In the genomic region with DNA sequence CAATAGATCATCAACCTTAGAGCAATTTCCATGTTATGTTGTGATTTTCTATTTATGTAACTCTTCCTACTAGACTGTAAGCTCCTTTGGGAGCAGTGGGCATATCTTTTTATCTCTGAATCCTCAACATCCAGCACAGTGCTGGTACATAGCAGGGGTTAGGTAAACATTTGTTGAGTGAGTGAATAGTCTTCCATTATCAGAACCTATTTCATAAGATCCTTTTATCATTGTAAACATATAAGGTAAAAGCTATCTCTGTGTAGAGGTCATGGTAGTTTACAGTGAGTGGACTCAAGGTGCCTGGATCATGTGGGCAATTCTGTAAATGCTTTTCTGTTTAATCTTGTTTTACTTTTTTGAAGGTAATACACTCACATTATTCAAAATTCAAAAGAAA, we compare ENCODE assay signal across 1 cellular context.
TF ChIP-seq lines count a peak whose summit lies in the region.

No MANE protein-coding gene starts in this region.

TF ChIP-seq in HepG2, 621 proteins besides CTCF, POLR2A, EP300 and RAD21 (continued from another document):
- no peak for TF ChIP-seq ZNF441 (CRISPR knock-in tag; IDR thresholded peaks at IDR 0.05; ENCODE audit: borderline replicate concordance)
- TF ChIP-seq CEBPG (CRISPR knock-in tag; IDR thresholded peaks at IDR 0.05) = peak; percentile 85
- no peak for TF ChIP-seq HNRNPH1 (optimal IDR thresholded peaks at IDR 0.05; ENCODE audit: low read depth, low read length)
- TF ChIP-seq, protein P1, sequence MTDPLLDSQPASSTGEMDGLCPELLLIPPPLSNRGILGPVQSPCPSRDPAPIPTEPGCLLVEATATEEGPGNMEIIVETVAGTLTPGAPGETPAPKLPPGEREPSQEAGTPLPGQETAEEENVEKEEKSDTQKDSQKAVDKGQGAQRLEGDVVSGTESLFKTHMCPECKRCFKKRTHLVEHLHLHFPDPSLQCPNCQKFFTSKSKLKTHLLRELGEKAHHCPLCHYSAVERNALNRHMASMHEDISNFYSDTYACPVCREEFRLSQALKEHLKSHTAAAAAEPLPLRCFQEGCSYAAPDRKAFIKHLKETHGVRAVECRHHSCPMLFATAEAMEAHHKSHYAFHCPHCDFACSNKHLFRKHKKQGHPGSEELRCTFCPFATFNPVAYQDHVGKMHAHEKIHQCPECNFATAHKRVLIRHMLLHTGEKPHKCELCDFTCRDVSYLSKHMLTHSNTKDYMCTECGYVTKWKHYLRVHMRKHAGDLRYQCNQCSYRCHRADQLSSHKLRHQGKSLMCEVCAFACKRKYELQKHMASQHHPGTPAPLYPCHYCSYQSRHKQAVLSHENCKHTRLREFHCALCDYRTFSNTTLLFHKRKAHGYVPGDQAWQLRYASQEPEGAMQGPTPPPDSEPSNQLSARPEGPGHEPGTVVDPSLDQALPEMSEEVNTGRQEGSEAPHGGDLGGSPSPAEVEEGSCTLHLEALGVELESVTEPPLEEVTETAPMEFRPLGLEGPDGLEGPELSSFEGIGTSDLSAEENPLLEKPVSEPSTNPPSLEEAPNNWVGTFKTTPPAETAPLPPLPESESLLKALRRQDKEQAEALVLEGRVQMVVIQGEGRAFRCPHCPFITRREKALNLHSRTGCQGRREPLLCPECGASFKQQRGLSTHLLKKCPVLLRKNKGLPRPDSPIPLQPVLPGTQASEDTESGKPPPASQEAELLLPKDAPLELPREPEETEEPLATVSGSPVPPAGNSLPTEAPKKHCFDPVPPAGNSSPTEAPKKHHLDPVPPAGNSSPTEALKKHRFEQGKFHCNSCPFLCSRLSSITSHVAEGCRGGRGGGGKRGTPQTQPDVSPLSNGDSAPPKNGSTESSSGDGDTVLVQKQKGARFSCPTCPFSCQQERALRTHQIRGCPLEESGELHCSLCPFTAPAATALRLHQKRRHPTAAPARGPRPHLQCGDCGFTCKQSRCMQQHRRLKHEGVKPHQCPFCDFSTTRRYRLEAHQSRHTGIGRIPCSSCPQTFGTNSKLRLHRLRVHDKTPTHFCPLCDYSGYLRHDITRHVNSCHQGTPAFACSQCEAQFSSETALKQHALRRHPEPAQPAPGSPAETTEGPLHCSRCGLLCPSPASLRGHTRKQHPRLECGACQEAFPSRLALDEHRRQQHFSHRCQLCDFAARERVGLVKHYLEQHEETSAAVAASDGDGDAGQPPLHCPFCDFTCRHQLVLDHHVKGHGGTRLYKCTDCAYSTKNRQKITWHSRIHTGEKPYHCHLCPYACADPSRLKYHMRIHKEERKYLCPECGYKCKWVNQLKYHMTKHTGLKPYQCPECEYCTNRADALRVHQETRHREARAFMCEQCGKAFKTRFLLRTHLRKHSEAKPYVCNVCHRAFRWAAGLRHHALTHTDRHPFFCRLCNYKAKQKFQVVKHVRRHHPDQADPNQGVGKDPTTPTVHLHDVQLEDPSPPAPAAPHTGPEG (CRISPR knock-in tag; IDR thresholded peaks at IDR 0.05) = no peak
- TF ChIP-seq ZNF674 (CRISPR knock-in tag; IDR thresholded peaks at IDR 0.05; ENCODE audit: low read depth) = no peak
- peak; percentile 57 for TF ChIP-seq ASH2L (IDR thresholded peaks at IDR 0.05; ENCODE audit: insufficient read length, low read depth, low read length)
- peak; percentile 98 for TF ChIP-seq GATA4 (IDR thresholded peaks at IDR 0.05; ENCODE audit: borderline replicate concordance, low read depth)
- TF ChIP-seq, protein P2, sequence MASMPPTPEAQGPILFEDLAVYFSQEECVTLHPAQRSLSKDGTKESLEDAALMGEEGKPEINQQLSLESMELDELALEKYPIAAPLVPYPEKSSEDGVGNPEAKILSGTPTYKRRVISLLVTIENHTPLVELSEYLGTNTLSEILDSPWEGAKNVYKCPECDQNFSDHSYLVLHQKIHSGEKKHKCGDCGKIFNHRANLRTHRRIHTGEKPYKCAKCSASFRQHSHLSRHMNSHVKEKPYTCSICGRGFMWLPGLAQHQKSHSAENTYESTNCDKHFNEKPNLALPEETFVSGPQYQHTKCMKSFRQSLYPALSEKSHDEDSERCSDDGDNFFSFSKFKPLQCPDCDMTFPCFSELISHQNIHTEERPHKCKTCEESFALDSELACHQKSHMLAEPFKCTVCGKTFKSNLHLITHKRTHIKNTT (CRISPR knock-in tag; IDR thresholded peaks at IDR 0.05) = no peak
- TF ChIP-seq, protein P3, sequence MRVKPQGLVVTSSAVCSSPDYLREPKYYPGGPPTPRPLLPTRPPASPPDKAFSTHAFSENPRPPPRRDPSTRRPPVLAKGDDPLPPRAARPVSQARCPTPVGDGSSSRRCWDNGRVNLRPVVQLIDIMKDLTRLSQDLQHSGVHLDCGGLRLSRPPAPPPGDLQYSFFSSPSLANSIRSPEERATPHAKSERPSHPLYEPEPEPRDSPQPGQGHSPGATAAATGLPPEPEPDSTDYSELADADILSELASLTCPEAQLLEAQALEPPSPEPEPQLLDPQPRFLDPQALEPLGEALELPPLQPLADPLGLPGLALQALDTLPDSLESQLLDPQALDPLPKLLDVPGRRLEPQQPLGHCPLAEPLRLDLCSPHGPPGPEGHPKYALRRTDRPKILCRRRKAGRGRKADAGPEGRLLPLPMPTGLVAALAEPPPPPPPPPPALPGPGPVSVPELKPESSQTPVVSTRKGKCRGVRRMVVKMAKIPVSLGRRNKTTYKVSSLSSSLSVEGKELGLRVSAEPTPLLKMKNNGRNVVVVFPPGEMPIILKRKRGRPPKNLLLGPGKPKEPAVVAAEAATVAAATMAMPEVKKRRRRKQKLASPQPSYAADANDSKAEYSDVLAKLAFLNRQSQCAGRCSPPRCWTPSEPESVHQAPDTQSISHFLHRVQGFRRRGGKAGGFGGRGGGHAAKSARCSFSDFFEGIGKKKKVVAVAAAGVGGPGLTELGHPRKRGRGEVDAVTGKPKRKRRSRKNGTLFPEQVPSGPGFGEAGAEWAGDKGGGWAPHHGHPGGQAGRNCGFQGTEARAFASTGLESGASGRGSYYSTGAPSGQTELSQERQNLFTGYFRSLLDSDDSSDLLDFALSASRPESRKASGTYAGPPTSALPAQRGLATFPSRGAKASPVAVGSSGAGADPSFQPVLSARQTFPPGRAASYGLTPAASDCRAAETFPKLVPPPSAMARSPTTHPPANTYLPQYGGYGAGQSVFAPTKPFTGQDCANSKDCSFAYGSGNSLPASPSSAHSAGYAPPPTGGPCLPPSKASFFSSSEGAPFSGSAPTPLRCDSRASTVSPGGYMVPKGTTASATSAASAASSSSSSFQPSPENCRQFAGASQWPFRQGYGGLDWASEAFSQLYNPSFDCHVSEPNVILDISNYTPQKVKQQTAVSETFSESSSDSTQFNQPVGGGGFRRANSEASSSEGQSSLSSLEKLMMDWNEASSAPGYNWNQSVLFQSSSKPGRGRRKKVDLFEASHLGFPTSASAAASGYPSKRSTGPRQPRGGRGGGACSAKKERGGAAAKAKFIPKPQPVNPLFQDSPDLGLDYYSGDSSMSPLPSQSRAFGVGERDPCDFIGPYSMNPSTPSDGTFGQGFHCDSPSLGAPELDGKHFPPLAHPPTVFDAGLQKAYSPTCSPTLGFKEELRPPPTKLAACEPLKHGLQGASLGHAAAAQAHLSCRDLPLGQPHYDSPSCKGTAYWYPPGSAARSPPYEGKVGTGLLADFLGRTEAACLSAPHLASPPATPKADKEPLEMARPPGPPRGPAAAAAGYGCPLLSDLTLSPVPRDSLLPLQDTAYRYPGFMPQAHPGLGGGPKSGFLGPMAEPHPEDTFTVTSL (CRISPR knock-in tag; IDR thresholded peaks at IDR 0.05; ENCODE audit: borderline replicate concordance) = peak; percentile 91; the same call in 1 of the 2 replicates
- TF ChIP-seq, protein P4, sequence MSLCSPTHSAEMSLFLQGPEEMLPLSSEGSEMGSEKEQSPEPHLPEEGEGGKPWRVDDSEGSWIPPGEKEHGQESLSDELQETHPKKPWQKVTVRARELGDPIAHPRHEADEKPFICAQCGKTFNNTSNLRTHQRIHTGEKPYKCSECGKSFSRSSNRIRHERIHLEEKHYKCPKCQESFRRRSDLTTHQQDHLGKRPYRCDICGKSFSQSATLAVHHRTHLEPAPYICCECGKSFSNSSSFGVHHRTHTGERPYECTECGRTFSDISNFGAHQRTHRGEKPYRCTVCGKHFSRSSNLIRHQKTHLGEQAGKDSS (CRISPR knock-in tag; IDR thresholded peaks at IDR 0.05; ENCODE audit: borderline replicate concordance, low read depth) = no peak
- TF ChIP-seq YEATS4 (CRISPR knock-in tag; IDR thresholded peaks at IDR 0.05; ENCODE audit: borderline replicate concordance) = peak; percentile 26; the same call in 1 of the 2 replicates
